In the genomic region with DNA sequence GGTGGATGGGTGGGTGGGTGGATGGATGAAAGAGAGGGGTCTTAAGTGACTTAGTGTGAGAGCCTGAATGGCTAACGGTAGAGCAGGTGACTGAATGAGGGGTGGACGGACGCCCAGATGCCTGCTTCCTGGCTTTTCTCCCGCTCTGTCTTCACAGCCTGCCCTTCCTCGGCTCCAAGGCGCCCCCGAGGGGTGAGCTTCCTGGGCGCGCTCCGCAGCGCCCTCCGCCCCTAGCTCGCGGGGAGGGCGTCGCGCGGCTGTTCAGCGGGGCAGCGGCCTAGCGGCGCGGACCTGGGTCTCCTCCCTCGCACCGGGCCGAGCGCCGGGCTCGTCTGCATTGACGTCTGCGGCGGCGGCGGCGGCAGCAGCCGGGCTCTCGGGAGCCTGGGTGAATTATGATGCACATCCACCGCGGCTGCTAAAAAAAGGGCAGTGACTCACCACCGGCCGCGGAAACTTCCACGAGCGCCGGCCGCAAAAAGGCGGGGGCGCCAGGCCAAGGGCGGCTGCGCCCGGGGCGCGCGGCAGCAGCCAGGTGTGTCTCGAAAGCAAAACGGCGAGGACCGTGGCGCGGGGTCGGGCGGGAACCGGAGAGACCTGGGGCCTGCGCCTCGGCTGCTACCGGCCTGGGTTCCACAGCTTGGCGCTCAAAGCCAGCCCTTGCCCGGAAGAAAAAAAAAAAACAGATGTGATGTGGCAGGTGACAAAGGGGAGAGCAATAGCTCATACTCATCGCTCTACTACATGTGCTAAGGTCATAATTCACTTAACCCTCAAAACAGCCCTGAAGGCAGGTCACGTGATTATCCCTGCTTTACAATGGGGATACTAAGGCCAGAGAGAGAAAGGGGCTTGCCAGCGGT, we compare ENCODE assay signal across 8 cellular contexts.
DNase-seq lines count a peak whose midpoint lies in the region; ATAC-seq and TF ChIP-seq lines count a peak whose summit lies in the region.

No MANE protein-coding gene starts in this region.

- H3K27ac Mint-ChIP-seq in stimulated activated naive CD8-positive, alpha-beta T cell treated with anti-CD3 and anti-CD28 coated beads, Interleukin-15, Interleukin-2, amounts not matched to agents 100 ng/mL and 50 ng/mL, for 24 hours, result peak overlapping the region; percentile 85

- H3K4me3 Mint-ChIP-seq in stimulated activated naive CD8-positive, alpha-beta T cell treated with anti-CD3 and anti-CD28 coated beads, Interleukin-15, Interleukin-2, amounts not matched to agents 100 ng/mL and 50 ng/mL, for 24 hours, result peak overlapping the region; percentile 51

- TF ChIP-seq EP300 in neural cell (conservative IDR thresholded peaks at IDR 0.05; ENCODE audit: poor library complexity, severe bottlenecking), result no peak

- CTCF ChIA-PET in BJ (lab: Yijun Ruan, JAX) (interaction anchor here (1.1 to 1.2 kb wide), 2 partner anchors 213 to 262 kb away, joined by 4 to 5 read pairs; no protein-coding TSS in a partner anchor), PC-3 (lab: Charles Lee) (no interaction called here)

- TF ChIP-seq CTCF in BJ (IDR thresholded peaks at IDR 0.05; ENCODE audit: insufficient read depth, low read depth, low read length) (peak; percentile 20; the same call in 1 of the 2 replicates), PC-3 (conservative IDR thresholded peaks at IDR 0.05; ENCODE audit: low read depth, low read length) (peak; percentile 59), neural cell (IDR thresholded peaks at IDR 0.05; ENCODE audit: poor library complexity, severe bottlenecking) (peak; percentile 45)

- H3K9me3 ChIP-seq in PC-3 (ENCODE audit: low read length) (no peaks in the 10 kb centered on the region), neural cell (ENCODE audit: low read length) (no peaks in the 10 kb centered on the region)

- TF ChIP-seq RAD21 in neural cell (conservative IDR thresholded peaks at IDR 0.05), result peak; percentile 10

- H3K4me1 Mint-ChIP-seq in stimulated activated naive CD8-positive, alpha-beta T cell treated with anti-CD3 and anti-CD28 coated beads, Interleukin-15, Interleukin-2, amounts not matched to agents 100 ng/mL and 50 ng/mL, for 24 hours (ENCODE audit: low read depth), result peaks cover 45% of the 10 kb centered on the region

- H3K36me3 Mint-ChIP-seq in stimulated activated naive CD8-positive, alpha-beta T cell treated with anti-CD3 and anti-CD28 coated beads, Interleukin-15, Interleukin-2, amounts not matched to agents 100 ng/mL and 50 ng/mL, for 24 hours (ENCODE audit: low read depth), result no peaks in the 10 kb centered on the region

- H2AFZ ChIP-seq in PC-3 (ENCODE audit: low read length) (peak overlapping the region; percentile 61), neural cell (ENCODE audit: low read depth, low read length) (peak overlapping the region; percentile 45)

- H3F3A ChIP-seq in PC-3 (ENCODE audit: low read length, unreplicated experiment) (no peaks in the 10 kb centered on the region), neural cell (ENCODE audit: insufficient read depth, low read length, poor library complexity, severe bottlenecking) (no peaks in the 10 kb centered on the region)

- no peaks in the 10 kb centered on the region for H3K79me2 ChIP-seq in PC-3 (ENCODE audit: low read length)
- H3K79me2 ChIP-seq in neural cell (replicated peaks; ENCODE audit: insufficient read depth, low read length), result no peaks in the 10 kb centered on the region

- DNase-seq in BJ (ENCODE audit: low read depth) (peak; percentile 39), PC-3 (peak; percentile 86), fibroblast of the conjunctiva (ENCODE audit: low read depth) (peak; percentile 47)
- peak; percentile 91 for DNase-seq in activated effector memory CD4-positive, alpha-beta T cell treated with anti-CD3 and anti-CD28 coated beads, Interleukin-2, amount 50 U/mL, for 16 hours

- H3K9ac ChIP-seq in PC-3 (ENCODE audit: low read length) (peak overlapping the region; percentile 50), neural cell (ENCODE audit: low read length) (peak overlapping the region; percentile 36)

- peak overlapping the region; percentile 72 for H3K4me2 ChIP-seq in PC-3 (ENCODE audit: low read length)
- H3K4me2 ChIP-seq in neural cell (ENCODE audit: low read length), result no peak overlapping the region

- peaks cover 23% of the 10 kb centered on the region for H3K4me1 ChIP-seq in PC-3 (ENCODE audit: insufficient read depth, low read length)

- intact Hi-C loops in PC-3 (cut with micrococcal nuclease), result loop anchor here (5.0 kb wide), 2 partner anchors 54 to 144 kb away; partner anchors contain the start of gene ADRA1B

- H3K36me3 ChIP-seq in BJ (ENCODE audit: control insufficient read depth, insufficient read depth, low read length), result no peaks in the 10 kb centered on the region
- no peaks in the 10 kb centered on the region for H3K36me3 ChIP-seq in PC-3 (ENCODE audit: low read depth, low read length)
- no peaks in the 10 kb centered on the region for H3K36me3 ChIP-seq in neural cell (ENCODE audit: insufficient read depth, low read length)

- H3K9me2 ChIP-seq in PC-3 (replicated peaks; ENCODE audit: low read length) (no peaks in the 10 kb centered on the region), neural cell (ENCODE audit: insufficient read depth, low read length) (no peaks in the 10 kb centered on the region)

- peak; percentile 81 for ATAC-seq in GM19025 (IDR thresholded peaks at IDR 0.05; ENCODE audit: low read depth, unreplicated experiment)
- ATAC-seq in HG03196 (IDR thresholded peaks at IDR 0.05; ENCODE audit: unreplicated experiment), result peak; percentile 88
- ATAC-seq in PC-3, result peak; percentile 93

- POLR2A ChIA-PET in BJ (lab: Charles Lee) (no interaction called here), PC-3 (lab: Charles Lee; ENCODE audit: unreplicated experiment) (interaction anchor here (0.5 kb wide), 1 partner anchor 76 kb away, joined by 3 read pairs; no protein-coding TSS in a partner anchor)

- peaks cover 42% of the 10 kb centered on the region for H3K27me3 Mint-ChIP-seq in stimulated activated naive CD8-positive, alpha-beta T cell treated with anti-CD3 and anti-CD28 coated beads, Interleukin-15, Interleukin-2, amounts not matched to agents 100 ng/mL and 50 ng/mL, for 24 hours

- peaks cover 4% of the 10 kb centered on the region for H3K9me3 Mint-ChIP-seq in stimulated activated naive CD8-positive, alpha-beta T cell treated with anti-CD3 and anti-CD28 coated beads, Interleukin-15, Interleukin-2, amounts not matched to agents 100 ng/mL and 50 ng/mL, for 24 hours

- H4K20me1 ChIP-seq in PC-3 (ENCODE audit: low read length), result no peaks in the 10 kb centered on the region
- H4K20me1 ChIP-seq in neural cell (ENCODE audit: insufficient read depth), result no peaks in the 10 kb centered on the region

- H3K4me3 ChIP-seq in BJ (ENCODE audit: low read depth, low read length), result peak overlapping the region; percentile 39
- H3K4me3 ChIP-seq in PC-3 (ENCODE audit: low read length), result peak overlapping the region; percentile 63
- peak overlapping the region; percentile 59 for H3K4me3 ChIP-seq in neural cell (ENCODE audit: low read length)

- H3K27ac ChIP-seq in PC-3 (ENCODE audit: low read length) (peak overlapping the region; percentile 29), neural cell (ENCODE audit: low read length) (no peak overlapping the region)

- H3K27me3 ChIP-seq in BJ (ENCODE audit: control insufficient read depth, insufficient read depth, low read length) (no peaks in the 10 kb centered on the region; the same call in 1 of the 2 replicates), PC-3 (ENCODE audit: low read length) (no peaks in the 10 kb centered on the region), neural cell (ENCODE audit: insufficient read depth, low read depth, low read length) (peaks cover 17% of the 10 kb centered on the region)

- no TSS peak for BruUV-seq in PC-3 (replicated peaks; lab: Mats Ljungman, UMichigan)

TF ChIP-seq in neural cell, 6 proteins besides CTCF, POLR2A, EP300 and RAD21:
- TF ChIP-seq EZH2 (IDR thresholded peaks at IDR 0.05; ENCODE audit: borderline replicate concordance, insufficient read depth, low read length, poor library complexity, severe bottlenecking), result no peak
- TF ChIP-seq, protein P1, sequence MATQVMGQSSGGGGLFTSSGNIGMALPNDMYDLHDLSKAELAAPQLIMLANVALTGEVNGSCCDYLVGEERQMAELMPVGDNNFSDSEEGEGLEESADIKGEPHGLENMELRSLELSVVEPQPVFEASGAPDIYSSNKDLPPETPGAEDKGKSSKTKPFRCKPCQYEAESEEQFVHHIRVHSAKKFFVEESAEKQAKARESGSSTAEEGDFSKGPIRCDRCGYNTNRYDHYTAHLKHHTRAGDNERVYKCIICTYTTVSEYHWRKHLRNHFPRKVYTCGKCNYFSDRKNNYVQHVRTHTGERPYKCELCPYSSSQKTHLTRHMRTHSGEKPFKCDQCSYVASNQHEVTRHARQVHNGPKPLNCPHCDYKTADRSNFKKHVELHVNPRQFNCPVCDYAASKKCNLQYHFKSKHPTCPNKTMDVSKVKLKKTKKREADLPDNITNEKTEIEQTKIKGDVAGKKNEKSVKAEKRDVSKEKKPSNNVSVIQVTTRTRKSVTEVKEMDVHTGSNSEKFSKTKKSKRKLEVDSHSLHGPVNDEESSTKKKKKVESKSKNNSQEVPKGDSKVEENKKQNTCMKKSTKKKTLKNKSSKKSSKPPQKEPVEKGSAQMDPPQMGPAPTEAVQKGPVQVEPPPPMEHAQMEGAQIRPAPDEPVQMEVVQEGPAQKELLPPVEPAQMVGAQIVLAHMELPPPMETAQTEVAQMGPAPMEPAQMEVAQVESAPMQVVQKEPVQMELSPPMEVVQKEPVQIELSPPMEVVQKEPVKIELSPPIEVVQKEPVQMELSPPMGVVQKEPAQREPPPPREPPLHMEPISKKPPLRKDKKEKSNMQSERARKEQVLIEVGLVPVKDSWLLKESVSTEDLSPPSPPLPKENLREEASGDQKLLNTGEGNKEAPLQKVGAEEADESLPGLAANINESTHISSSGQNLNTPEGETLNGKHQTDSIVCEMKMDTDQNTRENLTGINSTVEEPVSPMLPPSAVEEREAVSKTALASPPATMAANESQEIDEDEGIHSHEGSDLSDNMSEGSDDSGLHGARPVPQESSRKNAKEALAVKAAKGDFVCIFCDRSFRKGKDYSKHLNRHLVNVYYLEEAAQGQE (IDR thresholded peaks at IDR 0.05; ENCODE audit: borderline replicate concordance), result no peak
- no peak for TF ChIP-seq TAF1 (IDR thresholded peaks at IDR 0.05; ENCODE audit: low read depth)

Comparison
In these comparisons a context has a peak if more than half of its experiments do, and no peak if none do; other contexts are left out.
1. DNase-seq: peak in every context shown above with its lines; median percentile 91 in activated effector memory CD4-positive, alpha-beta T cell treated with anti-CD3 and anti-CD28 coated beads, Interleukin-2, amount 50 U/mL, for 16 hours; 86 in PC-3; 47 in fibroblast of the conjunctiva; 39 in BJ.